ENCODE assay signal across 9 cellular contexts in genomic region chr10:112565434-112566053, GRCh38.
DNase-seq lines count a peak whose midpoint lies in the region; ATAC-seq, FAIRE-seq and TF ChIP-seq lines count a peak whose summit lies in the region.
"Had no signal": no experiment of that assay in that cellular context is flagged by ENCODE, and none has a peak within 500 bp of the region (broad histone marks: within the 10 kb centered on the region; RNA-seq: fewer than 3 reads in every experiment).

No MANE protein-coding gene starts in this region.

- FAIRE-seq in RCC 7860 (lab: Jason Lieb, UNC) (peak; percentile 92), endometrium (lab: Jason Lieb, UNC) (peak; percentile 96)

- H3K9me3 ChIP-seq in Loucy (ENCODE audit: insufficient read depth, low read depth, low read length), result no peaks in the 10 kb centered on the region

- no peaks in the 10 kb centered on the region for H3K9me2 ChIP-seq in Loucy (replicated peaks; ENCODE audit: low read depth, low read length)

- no peaks in the 10 kb centered on the region for H3K4me1 Mint-ChIP-seq in activated CD8-positive, alpha-beta memory T cell treated with anti-CD3 and anti-CD28 coated beads, Interleukin-2, amount 10 ng/mL, durations not matched to agents 7 days and 5 days
- peaks cover 6% of the 10 kb centered on the region for H3K4me1 Mint-ChIP-seq in mesothelial cell of epicardium
- H3K4me1 Mint-ChIP-seq in activated T-helper 17 cell treated with anti-CD3 and anti-CD28 coated beads, Interleukin-2, amount 50 U/mL, for 72 hours, result no peaks in the 10 kb centered on the region

- no peak overlapping the region for H3K4me2 ChIP-seq in Loucy (ENCODE audit: low read depth, low read length, poor library complexity, severe bottlenecking)

- H3K4me3 ChIP-seq in Loucy (ENCODE audit: low read length, poor library complexity, severe bottlenecking), result no peak overlapping the region

- no peaks in the 10 kb centered on the region for H3K36me3 ChIP-seq in Loucy (ENCODE audit: insufficient read depth, low read length)

- no peaks in the 10 kb centered on the region for H3K9me3 Mint-ChIP-seq in activated CD8-positive, alpha-beta memory T cell treated with anti-CD3 and anti-CD28 coated beads, Interleukin-2, amount 10 ng/mL, durations not matched to agents 7 days and 5 days (ENCODE audit: low read depth)
- H3K9me3 Mint-ChIP-seq in mesothelial cell of epicardium, result no peaks in the 10 kb centered on the region
- H3K9me3 Mint-ChIP-seq in activated T-helper 17 cell treated with anti-CD3 and anti-CD28 coated beads, Interleukin-2, amount 50 U/mL, for 72 hours, result no peaks in the 10 kb centered on the region
- H3K9me3 Mint-ChIP-seq: activated naive CD4-positive, alpha-beta T cell treated with anti-CD3 and anti-CD28 coated beads, Interleukin-2, amount 50 U/mL, for 72 hours had no signal

- H3K27ac Mint-ChIP-seq in activated CD8-positive, alpha-beta memory T cell treated with anti-CD3 and anti-CD28 coated beads, Interleukin-2, amount 10 ng/mL, durations not matched to agents 7 days and 5 days, result no peak overlapping the region
- no peak overlapping the region for H3K27ac Mint-ChIP-seq in mesothelial cell of epicardium
- H3K27ac Mint-ChIP-seq in activated T-helper 17 cell treated with anti-CD3 and anti-CD28 coated beads, Interleukin-2, amount 50 U/mL, for 72 hours, result no peak overlapping the region
- H3K27ac Mint-ChIP-seq: activated naive CD4-positive, alpha-beta T cell treated with anti-CD3 and anti-CD28 coated beads, Interleukin-2, amount 50 U/mL, for 72 hours had no signal

- H3K79me2 ChIP-seq in Loucy (ENCODE audit: insufficient read depth, low read length), result no peaks in the 10 kb centered on the region

- no peak overlapping the region for H3K9ac ChIP-seq in Loucy (ENCODE audit: low read depth, low read length, poor library complexity, severe bottlenecking)

- CTCF ChIA-PET in activated CD8-positive, alpha-beta memory T cell treated with anti-CD3 and anti-CD28 coated beads, Interleukin-2, amount 10 ng/mL, durations not matched to agents 7 days and 5 days (lab: Charles Lee), result interaction anchor here (1.0 kb wide), 1 partner anchor 9 kb away, joined by 3 read pairs; no protein-coding TSS in a partner anchor

- TF ChIP-seq CTCF in Loucy (conservative IDR thresholded peaks at IDR 0.05; ENCODE audit: low read length) (peak; percentile 76), mesothelial cell of epicardium (IDR thresholded peaks at IDR 0.05; ENCODE audit: unreplicated experiment) (peak; percentile 80)

- no peak for ATAC-seq in activated CD8-positive, alpha-beta memory T cell treated with anti-CD3 and anti-CD28 coated beads, Interleukin-2, amount 10 ng/mL, durations not matched to agents 7 days and 5 days
- ATAC-seq in GM19452 (IDR thresholded peaks at IDR 0.05; ENCODE audit: unreplicated experiment), result no peak
- no peak for ATAC-seq in activated T-helper 17 cell treated with anti-CD3 and anti-CD28 coated beads, Interleukin-2, amount 50 U/mL, for 72 hours (replicated peaks)
- ATAC-seq: activated naive CD4-positive, alpha-beta T cell treated with anti-CD3 and anti-CD28 coated beads, Interleukin-2, amount 50 U/mL, for 72 hours had no signal

- H3K27me3 Mint-ChIP-seq in activated CD8-positive, alpha-beta memory T cell treated with anti-CD3 and anti-CD28 coated beads, Interleukin-2, amount 10 ng/mL, durations not matched to agents 7 days and 5 days, result no peaks in the 10 kb centered on the region
- no peaks in the 10 kb centered on the region for H3K27me3 Mint-ChIP-seq in mesothelial cell of epicardium (ENCODE audit: low read depth)
- no peaks in the 10 kb centered on the region for H3K27me3 Mint-ChIP-seq in activated T-helper 17 cell treated with anti-CD3 and anti-CD28 coated beads, Interleukin-2, amount 50 U/mL, for 72 hours

- no peaks in the 10 kb centered on the region for H3K27me3 ChIP-seq in Loucy (ENCODE audit: insufficient read depth, low read length, poor library complexity, severe bottlenecking)

- no peak overlapping the region for H3K4me3 Mint-ChIP-seq in activated CD8-positive, alpha-beta memory T cell treated with anti-CD3 and anti-CD28 coated beads, Interleukin-2, amount 10 ng/mL, durations not matched to agents 7 days and 5 days
- no peak overlapping the region for H3K4me3 Mint-ChIP-seq in mesothelial cell of epicardium
- no peak overlapping the region for H3K4me3 Mint-ChIP-seq in activated T-helper 17 cell treated with anti-CD3 and anti-CD28 coated beads, Interleukin-2, amount 50 U/mL, for 72 hours

- no peaks in the 10 kb centered on the region for H3K4me1 ChIP-seq in Loucy (ENCODE audit: insufficient read depth, low read length, poor library complexity, severe bottlenecking)

- no peaks in the 10 kb centered on the region for H4K20me1 ChIP-seq in Loucy (ENCODE audit: insufficient read depth, low read length, poor library complexity, severe bottlenecking)

- H3K36me3 Mint-ChIP-seq in activated CD8-positive, alpha-beta memory T cell treated with anti-CD3 and anti-CD28 coated beads, Interleukin-2, amount 10 ng/mL, durations not matched to agents 7 days and 5 days, result no peaks in the 10 kb centered on the region
- H3K36me3 Mint-ChIP-seq in mesothelial cell of epicardium, result no peaks in the 10 kb centered on the region
- H3K36me3 Mint-ChIP-seq in activated T-helper 17 cell treated with anti-CD3 and anti-CD28 coated beads, Interleukin-2, amount 50 U/mL, for 72 hours (ENCODE audit: low read depth), result no peaks in the 10 kb centered on the region
- H3K36me3 Mint-ChIP-seq: activated naive CD4-positive, alpha-beta T cell treated with anti-CD3 and anti-CD28 coated beads, Interleukin-2, amount 50 U/mL, for 72 hours had no signal

- H2AFZ ChIP-seq in Loucy (ENCODE audit: low read length), result no peak overlapping the region

- H3F3A ChIP-seq in Loucy (ENCODE audit: low read depth), result no peaks in the 10 kb centered on the region

- DNase-seq in activated CD8-positive, alpha-beta memory T cell treated with anti-CD3 and anti-CD28 coated beads, Interleukin-2, amount 10 ng/mL, durations not matched to agents 7 days and 5 days, result peak; percentile 42
- DNase-seq in activated CD8-positive, alpha-beta memory T cell treated with anti-CD3 and anti-CD28 coated beads, Interleukin-2, amount 50 U/mL, for 4 hours, result no peak
- DNase-seq in RCC 7860 (ENCODE audit: low spot score), result peak; percentile 70
- no peak for DNase-seq in mesothelial cell of epicardium (ENCODE audit: low spot score in 2 of 2, unreplicated experiment in 2 of 2)

Comparison
In these comparisons a context has a peak if more than half of its experiments do, and no peak if none do; other contexts are left out.
1. DNase-seq: peak in activated CD8-positive, alpha-beta memory T cell treated with anti-CD3 and anti-CD28 coated beads, Interleukin-2, amount 10 ng/mL, durations not matched to agents 7 days and 5 days (single experiment) and RCC 7860 (single experiment); none in activated CD8-positive, alpha-beta memory T cell treated with anti-CD3 and anti-CD28 coated beads, Interleukin-2, amount 50 U/mL, for 4 hours (single experiment) and mesothelial cell of epicardium (0 of 2).